In genomic region chr2:96485350-96485749, GRCh38 we compare ENCODE assay signal across 10 cellular contexts. TPM values are rescaled to one million over a fixed set of nuclear protein-coding genes. Genes with fewer than 3 reads are reported as not detected.
A peak's percentile ranks its signal among the peaks of the same experiment; 100 is the strongest.
DNase-seq lines count a peak whose midpoint lies in the region; ATAC-seq, FAIRE-seq and TF ChIP-seq lines count a peak whose summit lies in the region.
"Had no signal": no experiment of that assay in that cellular context is flagged by ENCODE, and none has a peak within 500 bp of the region (broad histone marks: within the 10 kb centered on the region; RNA-seq: fewer than 3 reads in every experiment).

No MANE protein-coding gene starts in this region.

- TF ChIP-seq EP300 in K562 (IDR thresholded peaks at IDR 0.05; ENCODE audit: low read length) (no peak), transverse colon (IDR thresholded peaks at IDR 0.05; ENCODE audit: low read depth) (no peak), SK-N-SH (IDR thresholded peaks at IDR 0.05; ENCODE audit: borderline replicate concordance in 1 of 2, low read depth in 1 of 2, low read length in 1 of 2) (no peak)

- peak overlapping the region; percentile 78; the same call in 1 of the 2 replicates for H2AFZ ChIP-seq in K562 (ENCODE audit: low read depth, low read length)
- no peak overlapping the region for H2AFZ ChIP-seq in SK-N-SH (ENCODE audit: low read depth)

- H3K27me3 Mint-ChIP-seq in activated naive CD4-positive, alpha-beta T cell treated with anti-CD3 and anti-CD28 coated beads, Interleukin-2, amount 10 ng/mL, durations not matched to agents 7 days and 5 days = peaks cover 19% of the 10 kb centered on the region

- POLR2A ChIA-PET in K562 (lab: Yijun Ruan, JAX) (interaction anchor here (0.9 kb wide), 1 partner anchor 9 kb away, joined by 3 read pairs; no protein-coding TSS in a partner anchor), SK-N-SH (lab: Yijun Ruan, JAX) (no interaction called here)

- WGBS in K562 (ENCODE audit: insufficient coverage, low coverage, missing lambda C conversion rate) = 8% methylated on average over 9 of the region's 9 CpGs
- 93% methylated on average over 9 of the region's 9 CpGs; no CpG with 5 or more reads in 1 of the 2 donors for WGBS in transverse colon (ENCODE audit: low coverage in 1 of 2), 2 donors
- 17% methylated on average over 1 of the region's 9 CpGs for WGBS in SK-N-SH (ENCODE audit: low lambda C conversion rate)

- H3K4me2 ChIP-seq in K562 (ENCODE audit: insufficient read depth, low read length) = no peak overlapping the region
- no peak overlapping the region for H3K4me2 ChIP-seq in SK-N-SH

- TF ChIP-seq RAD21 in K562 (CRISPR knock-in tag; conservative IDR thresholded peaks at IDR 0.05 in 1 of 2, IDR thresholded peaks at IDR 0.05 in 1 of 2) = no peak
- no peak for TF ChIP-seq RAD21 in SK-N-SH (IDR thresholded peaks at IDR 0.05; ENCODE audit: low read length)

- FAIRE-seq in K562 (lab: Jason Lieb, UNC) = no peak

- peaks cover 12 to 24% of the 10 kb centered on the region in 2 experiments; a peak in 4 of 5 replicates for H3K27me3 ChIP-seq in K562 (ENCODE audit: control insufficient read depth in 2 of 2, insufficient read depth in 2 of 2, low read length in 2 of 2)
- peaks cover 3% of the 10 kb centered on the region for H3K27me3 ChIP-seq in transverse colon
- H3K27me3 ChIP-seq in brain microvascular endothelial cell (replicated peaks) = no peaks in the 10 kb centered on the region
- H3K27me3 ChIP-seq in SK-N-SH (ENCODE audit: insufficient read depth) = no peaks in the 10 kb centered on the region; the same call in 1 of the 2 replicates
- H3K27me3 ChIP-seq: cardiac muscle cell had no signal

- CTCF ChIA-PET in activated naive CD4-positive, alpha-beta T cell treated with anti-CD3 and anti-CD28 coated beads, Interleukin-2, amount 10 ng/mL, durations not matched to agents 7 days and 5 days (lab: Charles Lee) = no interaction called here
- CTCF ChIA-PET in K562 (lab: Yijun Ruan, JAX; ENCODE audit: low intra/inter-chr PET ratio) = no interaction called here
- CTCF ChIA-PET in SK-N-SH (lab: Yijun Ruan, JAX) = interaction anchor here (1.7 kb wide), 1 partner anchor 12 kb away, joined by 7 read pairs; no protein-coding TSS in a partner anchor

- no peak for DNase-seq in activated naive CD4-positive, alpha-beta T cell treated with anti-CD3 and anti-CD28 coated beads, Interleukin-2, amount 10 ng/mL, durations not matched to agents 7 days and 5 days
- DNase-seq in activated naive CD4-positive, alpha-beta T cell treated with Interleukin-2 at 50 U/mL for 16 hours = no peak
- DNase-seq in K562 (ENCODE audit: extremely low read depth in 1 of 4, low spot score in 3 of 4) (no peak), mucosa of descending colon (no peak), transverse colon (no peak), brain microvascular endothelial cell (no peak), SK-N-SH (no peak), NCI-H2196 treated with DMSO at 0.1 percent for 48 hours (lab: John Stamatoyannopoulos, UW; ENCODE audit: unreplicated experiment) (no peak)
- DNase-seq: NCI-H1436 treated with DMSO at 0.1 percent for 48 hours had no signal

- H3K27ac ChIP-seq in K562 (ENCODE audit: extremely low read depth, low read depth, low read length) = no peak overlapping the region
- H3K27ac ChIP-seq in transverse colon = peak overlapping the region; percentile 76 to 84 (median 83)
- no peak overlapping the region for H3K27ac ChIP-seq in brain microvascular endothelial cell
- no peak overlapping the region for H3K27ac ChIP-seq in SK-N-SH (ENCODE audit: low read depth in 2 of 2, low read length in 1 of 2)
- H3K27ac ChIP-seq: cardiac muscle cell had no signal

- ATAC-seq in K562 (peak; percentile 38; the same call in 2 of the 3 replicates), mucosa of descending colon (peak; percentile 8)

- no peaks in the 10 kb centered on the region for H3F3A ChIP-seq in SK-N-SH (replicated peaks; ENCODE audit: insufficient read depth)

- peaks cover 49% of the 10 kb centered on the region for H3K4me1 Mint-ChIP-seq in activated naive CD4-positive, alpha-beta T cell treated with anti-CD3 and anti-CD28 coated beads, Interleukin-2, amount 10 ng/mL, durations not matched to agents 7 days and 5 days

- no TSS peak for BruUV-seq in K562 (replicated peaks; lab: Mats Ljungman, UMichigan)

- H3K36me3 Mint-ChIP-seq in activated naive CD4-positive, alpha-beta T cell treated with anti-CD3 and anti-CD28 coated beads, Interleukin-2, amount 10 ng/mL, durations not matched to agents 7 days and 5 days = peaks cover 4% of the 10 kb centered on the region

- no peaks in the 10 kb centered on the region for H3K36me3 ChIP-seq in K562 (ENCODE audit: control insufficient read depth, insufficient read depth, low read length)
- no peaks in the 10 kb centered on the region for H3K36me3 ChIP-seq in mucosa of descending colon (ENCODE audit: low read depth)
- no peaks in the 10 kb centered on the region for H3K36me3 ChIP-seq in transverse colon
- H3K36me3 ChIP-seq in brain microvascular endothelial cell (replicated peaks) = no peaks in the 10 kb centered on the region
- H3K36me3 ChIP-seq in SK-N-SH (replicated peaks in 1 of 2; ENCODE audit: control insufficient read depth in 1 of 2, insufficient read depth in 2 of 2, low read length in 1 of 2) = no peaks in the 10 kb centered on the region
- H3K36me3 ChIP-seq: cardiac muscle cell had no signal

- H3K27ac Mint-ChIP-seq in activated naive CD4-positive, alpha-beta T cell treated with anti-CD3 and anti-CD28 coated beads, Interleukin-2, amount 10 ng/mL, durations not matched to agents 7 days and 5 days = peak overlapping the region; percentile 97

- no peak overlapping the region for H3K4me3 ChIP-seq in K562
- H3K4me3 ChIP-seq in mucosa of descending colon = no peak overlapping the region
- H3K4me3 ChIP-seq in transverse colon = peak overlapping the region in 1 of 4 donors; percentile 47
- no peak overlapping the region for H3K4me3 ChIP-seq in brain microvascular endothelial cell (ENCODE audit: low read depth, low read length)
- H3K4me3 ChIP-seq in SK-N-SH (ENCODE audit: low read depth in 2 of 2, low read length in 1 of 2) = no peak overlapping the region
- H3K4me3 ChIP-seq: cardiac muscle cell had no signal

- H3K9ac ChIP-seq in K562 (ENCODE audit: insufficient read depth in 1 of 2, low read depth in 2 of 2, low read length in 2 of 2) = no peak overlapping the region
- no peak overlapping the region for H3K9ac ChIP-seq in SK-N-SH

- H3K9me2 ChIP-seq in SK-N-SH = no peaks in the 10 kb centered on the region

- TF ChIP-seq POLR2A in K562 (conservative IDR thresholded peaks at IDR 0.05) = no peak
- no peak for TF ChIP-seq POLR2A in transverse colon (IDR thresholded peaks at IDR 0.05)

- in situ Hi-C loops in K562 (cut with MboI) (no loop called here), transverse colon (cut with MboI; ENCODE audit: low pct_ligation_motif_present in 1 of 4, low pct_unique_long_range_greater_than_20kb in 1 of 4, low sequenced_read_pairs in 3 of 4) (no loop called here), brain microvascular endothelial cell (cut with HindIII; ENCODE audit: low pct_ligation_motif_present, low sequenced_read_pairs) (no loop called here)

- H3K79me2 ChIP-seq in K562 (ENCODE audit: control insufficient read depth, insufficient read depth, low read length) (no peaks in the 10 kb centered on the region), SK-N-SH (ENCODE audit: insufficient read depth) (no peaks in the 10 kb centered on the region)

- intact Hi-C loops in K562 (cut with micrococcal nuclease) (no loop called here), mucosa of descending colon (cut with DNase I, micrococcal nuclease) (no loop called here), transverse colon (cut with DNase I; ENCODE audit: low total_unique reads) (no loop called here)

- no peaks in the 10 kb centered on the region for H3K9me3 Mint-ChIP-seq in activated naive CD4-positive, alpha-beta T cell treated with anti-CD3 and anti-CD28 coated beads, Interleukin-2, amount 10 ng/mL, durations not matched to agents 7 days and 5 days

- H3K9me1 ChIP-seq in K562 (ENCODE audit: control insufficient read depth, insufficient read depth, low read length) = no peaks in the 10 kb centered on the region

- peaks cover 0 to 9% of the 10 kb centered on the region in 2 experiments; a peak in 4 of 5 replicates for H3K4me1 ChIP-seq in K562 (replicated peaks in 1 of 2; ENCODE audit: control insufficient read depth in 2 of 2, insufficient read depth in 2 of 2, low read length in 2 of 2)
- no peaks in the 10 kb centered on the region for H3K4me1 ChIP-seq in mucosa of descending colon (ENCODE audit: low read depth)
- peaks cover 0 to 15% (median 12%) of the 10 kb centered on the region in 4 donors for H3K4me1 ChIP-seq in transverse colon
- no peaks in the 10 kb centered on the region for H3K4me1 ChIP-seq in SK-N-SH (ENCODE audit: control insufficient read depth in 1 of 2, insufficient read depth in 2 of 2, low read depth in 1 of 2, low read length in 1 of 2)

- H3K4me3 Mint-ChIP-seq in activated naive CD4-positive, alpha-beta T cell treated with anti-CD3 and anti-CD28 coated beads, Interleukin-2, amount 10 ng/mL, durations not matched to agents 7 days and 5 days = peak overlapping the region; percentile 91

- H3K9me3 ChIP-seq in K562 (replicated peaks; ENCODE audit: control insufficient read depth, insufficient read depth, low read depth, low read length) (no peaks in the 10 kb centered on the region), mucosa of descending colon (no peaks in the 10 kb centered on the region), transverse colon (no peaks in the 10 kb centered on the region), SK-N-SH (peaks cover 11% of the 10 kb centered on the region; the same call in 1 of the 2 replicates)

- TF ChIP-seq CTCF in K562 (IDR thresholded peaks at IDR 0.05 in 2 of 3, conservative IDR thresholded peaks at IDR 0.05 in 1 of 3; ENCODE audit: insufficient read depth in 2 of 3, low read depth in 1 of 3, low read length in 3 of 3) (no peak), mucosa of descending colon (IDR thresholded peaks at IDR 0.05) (no peak), transverse colon (IDR thresholded peaks at IDR 0.05) (no peak), brain microvascular endothelial cell (IDR thresholded peaks at IDR 0.05; ENCODE audit: low read depth, low read length, missing control alignments) (no peak), SK-N-SH (IDR thresholded peaks at IDR 0.05) (no peak)

- H4K20me1 ChIP-seq in K562 (replicated peaks; ENCODE audit: control insufficient read depth, insufficient read depth, low read length) = no peaks in the 10 kb centered on the region
- H4K20me1 ChIP-seq in SK-N-SH (ENCODE audit: insufficient read depth) = no peaks in the 10 kb centered on the region

RNA-seq across cellular contexts. Expression of gene NEURL3, which starts 19.8 kb away (rescaled TPM):
- total RNA-seq in K562 (2011; cell fraction: chromatin; rRNA removed; ENCODE audit: low replicate concordance) = not detected in 2 replicates
- not detected in 2 replicates for total RNA-seq in K562 (2011; cell fraction: nucleolus; rRNA removed)
- not detected in 2 replicates for total RNA-seq in K562 (2011; cell fraction: nucleoplasm; rRNA removed)
- total RNA-seq in K562 (2014; rRNA removed) (not detected in 2 replicates), K562 (2014; rRNA removed; fragmentation: Illumina TruSeq; extraction: Trizol) (not detected in 2 replicates), K562 (2015; rRNA removed; fragmentation: Illumina TruSeq; extraction: Trizol) (not detected in 2 replicates), K562 (2021) (not detected in 2 replicates), mucosa of descending colon (1 to 10 TPM; 2.1 to 5.2 (median 2.3) TPM), transverse colon (1 to 10 TPM in 2 of 4 donors, under 1 TPM in 1, not detected in 1; 0.32 to 7.9 (median 7.0) TPM)
- polyA plus RNA-seq in K562 (2011; rRNA removed) (not detected in 2 replicates), K562 (2014; fragmentation: Illumina TruSeq; extraction: Trizol) (not detected in 2 replicates), K562 (2014; fragmentation: Nextera tagmentation; extraction: Ambion mirVana) (not detected), K562 (2014; rRNA removed) (not detected in 2 replicates), SK-N-SH (2012; rRNA removed) (0.05 and 0.08 TPM in 2 replicates)
- polyA plus RNA-seq in K562 (2011; cell fraction: cytosol; rRNA removed) = not detected in 2 replicates
- polyA plus RNA-seq in K562 (2011; cell fraction: nucleus; rRNA removed) = not detected in 2 replicates
- polyA plus RNA-seq in K562 (2012) = not detected in 2 replicates
- not detected in 2 replicates for polyA minus RNA-seq in K562 (2011; rRNA and poly(A)+ RNA removed)
- polyA minus RNA-seq in K562 (2011; cell fraction: cytosol; rRNA and poly(A)+ RNA removed) = not detected in 2 replicates
- polyA minus RNA-seq in K562 (2011; cell fraction: nucleus; rRNA and poly(A)+ RNA removed) = not detected in 2 replicates
- 0.01 TPM in 1 of 2 replicates, not detected in the other for polyA plus RNA-seq in SK-N-SH (2012; cell fraction: cytosol; rRNA removed)
- polyA plus RNA-seq in SK-N-SH (2012; cell fraction: nucleus; rRNA removed) = 0.04 TPM in 1 of 2 replicates, not detected in the other
- total RNA-seq: cardiac muscle cell had no signal
- polyA plus RNA-seq: cardiac muscle cell had no signal

RNA-seq across cellular contexts. Expression of gene ARID5A, which starts 51.2 kb away (rescaled TPM):
- total RNA-seq in K562 (2011; cell fraction: chromatin; rRNA removed; ENCODE audit: low replicate concordance) = 4.9 and 10.9 TPM in 2 replicates
- 7.4 and 9.2 TPM in 2 replicates for total RNA-seq in K562 (2011; cell fraction: nucleolus; rRNA removed)
- 4.5 TPM in 2 replicates for total RNA-seq in K562 (2011; cell fraction: nucleoplasm; rRNA removed)
- total RNA-seq in K562 (2014; rRNA removed) = 6.5 and 7.1 TPM in 2 replicates
- total RNA-seq in K562 (2014; rRNA removed; fragmentation: Illumina TruSeq; extraction: Trizol) = 0.83 and 1.9 TPM in 2 replicates
- 4.1 and 5.1 TPM in 2 replicates for total RNA-seq in K562 (2015; rRNA removed; fragmentation: Illumina TruSeq; extraction: Trizol)
- 11.0 and 12.4 TPM in 2 replicates for total RNA-seq in K562 (2021)
- polyA plus RNA-seq in K562 (2011; rRNA removed) = 3.0 and 4.5 TPM in 2 replicates
- polyA plus RNA-seq in K562 (2011; cell fraction: cytosol; rRNA removed) = 3.0 and 9.9 TPM in 2 replicates
- polyA plus RNA-seq in K562 (2011; cell fraction: nucleus; rRNA removed) = 8.8 and 17.2 TPM in 2 replicates
- polyA plus RNA-seq in K562 (2012) = 6.1 and 12.4 TPM in 2 replicates
- polyA plus RNA-seq in K562 (2014; fragmentation: Illumina TruSeq; extraction: Trizol) = 3.0 and 6.8 TPM in 2 replicates
- under 1 TPM; 0.14 to 0.17 TPM for polyA plus RNA-seq in K562 (2014; fragmentation: Nextera tagmentation; extraction: Ambion mirVana)
- polyA plus RNA-seq in K562 (2014; rRNA removed) = 8.4 and 12.5 TPM in 2 replicates
- polyA minus RNA-seq in K562 (2011; rRNA and poly(A)+ RNA removed) = 0.93 and 1.1 TPM in 2 replicates
- polyA minus RNA-seq in K562 (2011; cell fraction: cytosol; rRNA and poly(A)+ RNA removed) = 2.8 and 6.6 TPM in 2 replicates
- 3.9 and 5.2 TPM in 2 replicates for polyA minus RNA-seq in K562 (2011; cell fraction: nucleus; rRNA and poly(A)+ RNA removed)
- total RNA-seq in mucosa of descending colon = 10 to 100 TPM in 2 of 3 donors, 1 to 10 TPM in 1; 4.8 to 17.6 (median 10.3) TPM
- 100 to 1,000 TPM in 1 of 4 donors, 10 to 100 TPM in 2, 1 to 10 TPM in 1; 9.8 to 113 (median 18.1) TPM for total RNA-seq in transverse colon
- polyA plus RNA-seq in SK-N-SH (2012; rRNA removed) = 3.3 TPM in 2 replicates
- 2.0 and 2.3 TPM in 2 replicates for polyA plus RNA-seq in SK-N-SH (2012; cell fraction: cytosol; rRNA removed)
- 8.1 and 8.2 TPM in 2 replicates for polyA plus RNA-seq in SK-N-SH (2012; cell fraction: nucleus; rRNA removed)

Comparison
In these comparisons a context has a peak if more than half of its experiments do, and no peak if none do; other contexts are left out.
1. H3K27ac ChIP-seq: peak in transverse colon (4 of 4); none in K562 (single experiment), brain microvascular endothelial cell (single experiment) and SK-N-SH (0 of 2).